29 cellular contexts compared by ENCODE assay signal in genomic region chr19:31568724-31569123, GRCh38.
"Had no signal": no experiment of that assay in that cellular context is flagged by ENCODE, and none has a peak within 500 bp of the region (broad histone marks: within the 10 kb centered on the region; RNA-seq: fewer than 3 reads in every experiment).

No MANE protein-coding gene starts in this region.

- H3K9me3 ChIP-seq: heart left ventricle, lower lobe of right lung, neutrophil, thoracic aorta, upper lobe of right lung had no signal

- H3K27me3 Mint-ChIP-seq: naive B cell; stimulated activated naive B cell treated with anti-CD40 and anti-IgM and Interleukin-4, amounts not matched to agents 10 μg/mL and 1 μg/mL and 100 μg/mL, for 72 hours had no signal

- H3K4me1 Mint-ChIP-seq: naive B cell; natural killer cell; neural progenitor cell; stimulated activated naive B cell treated with anti-CD40 and anti-IgM and Interleukin-4, amounts not matched to agents 10 μg/mL and 1 μg/mL and 100 μg/mL, for 72 hours had no signal

- H3K4me3 ChIP-seq: heart left ventricle, hepatocyte, left lung, lower lobe of right lung, neural progenitor cell, skin epidermis, stomach, thoracic aorta, tibial nerve, upper lobe of right lung had no signal

- H3K4me3 Mint-ChIP-seq: mesothelial cell of epicardium; naive B cell; natural killer cell; nephron progenitor cell; neural progenitor cell; stimulated activated naive B cell treated with anti-CD40 and anti-IgM and Interleukin-4, amounts not matched to agents 10 μg/mL and 1 μg/mL and 100 μg/mL, for 72 hours had no signal

- H3K36me3 ChIP-seq: heart left ventricle, left lung, lower lobe of right lung, neural progenitor cell, neutrophil, stomach, thoracic aorta, tibial nerve, upper lobe of right lung had no signal

- H2AFZ ChIP-seq: hepatocyte, neural progenitor cell, parathyroid adenoma had no signal

- H3K9ac ChIP-seq: neural progenitor cell, parathyroid adenoma had no signal

- H3K36me3 Mint-ChIP-seq: mesothelial cell of epicardium; naive B cell; natural killer cell; neural progenitor cell; stimulated activated naive B cell treated with anti-CD40 and anti-IgM and Interleukin-4, amounts not matched to agents 10 μg/mL and 1 μg/mL and 100 μg/mL, for 72 hours had no signal

- H3K27me3 ChIP-seq: hepatocyte, neural progenitor cell, neutrophil, tibial nerve, upper lobe of right lung had no signal

- H3K27ac Mint-ChIP-seq: mesothelial cell of epicardium; naive B cell; natural killer cell; nephron progenitor cell; neural progenitor cell; stimulated activated naive B cell treated with anti-CD40 and anti-IgM and Interleukin-4, amounts not matched to agents 10 μg/mL and 1 μg/mL and 100 μg/mL, for 72 hours had no signal

- H3K27ac ChIP-seq: heart left ventricle, hepatocyte, left lung, lower lobe of right lung, neural progenitor cell, neutrophil, parathyroid adenoma, skin epidermis, stomach, thoracic aorta, tibial nerve, upper lobe of right lung had no signal

- DNase-seq: heart left ventricle; kidney glomerular epithelial cell; left cardiac atrium; left lung; lower lobe of right lung; mammary epithelial cell; mesenchymal stem cell; naive B cell; natural killer cell; nephron progenitor cell; occipital lobe; right cardiac atrium; stimulated activated CD4-positive, alpha-beta T cell treated with anti-CD3 and anti-CD28 coated beads, Interleukin-12 subunit alpha, Interleukin-12 subunit beta, amount 100 ng/mL, for 4 hours; stimulated activated CD4-positive, alpha-beta T cell treated with anti-CD3 and anti-CD28 coated beads, Interleukin-15, amount 100 ng/mL, for 24 hours; stimulated activated CD4-positive, alpha-beta T cell treated with anti-CD3 and anti-CD28 coated beads, Interleukin-2, amount 100 ng/mL, for 24 hours; stimulated activated CD4-positive, alpha-beta T cell treated with anti-CD3 and anti-CD28 coated beads, Interleukin-4, amount 100 ng/mL, for 1 hour; stimulated activated naive B cell treated with anti-CD40 and anti-IgM and Interleukin-4, amounts not matched to agents 10 μg/mL and 1 μg/mL and 100 μg/mL, for 72 hours; stimulated activated naive CD8-positive, alpha-beta T cell treated with anti-CD3 and anti-CD28 coated beads, Interleukin-15, Interleukin-2, amounts not matched to agents 100 U/mL and 50 U/mL, for 24 hours; stomach; upper lobe of right lung had no signal

- H3K79me2 ChIP-seq: hepatocyte, parathyroid adenoma had no signal

- ATAC-seq: heart left ventricle; left cardiac atrium; left lung; lower lobe of right lung; natural killer cell; right cardiac atrium; sciatic nerve; stimulated activated naive B cell treated with anti-CD40 and anti-IgM and Interleukin-4, amounts not matched to agents 10 μg/mL and 1 μg/mL and 100 μg/mL, for 72 hours; stimulated activated naive CD8-positive, alpha-beta T cell treated with anti-CD3 and anti-CD28 coated beads, Interleukin-15, Interleukin-2, amounts not matched to agents 100 U/mL and 50 U/mL, for 24 hours; upper lobe of right lung had no signal

- H3K4me2 ChIP-seq: hepatocyte, neural progenitor cell had no signal

- H3K9me3 Mint-ChIP-seq: mesothelial cell of epicardium, natural killer cell had no signal

- H3K4me1 ChIP-seq: heart left ventricle, left lung, lower lobe of right lung, neural progenitor cell, parathyroid adenoma, stomach, tibial nerve, upper lobe of right lung had no signal
